ENCODE assay signal across 8 cellular contexts in the genomic region with DNA sequence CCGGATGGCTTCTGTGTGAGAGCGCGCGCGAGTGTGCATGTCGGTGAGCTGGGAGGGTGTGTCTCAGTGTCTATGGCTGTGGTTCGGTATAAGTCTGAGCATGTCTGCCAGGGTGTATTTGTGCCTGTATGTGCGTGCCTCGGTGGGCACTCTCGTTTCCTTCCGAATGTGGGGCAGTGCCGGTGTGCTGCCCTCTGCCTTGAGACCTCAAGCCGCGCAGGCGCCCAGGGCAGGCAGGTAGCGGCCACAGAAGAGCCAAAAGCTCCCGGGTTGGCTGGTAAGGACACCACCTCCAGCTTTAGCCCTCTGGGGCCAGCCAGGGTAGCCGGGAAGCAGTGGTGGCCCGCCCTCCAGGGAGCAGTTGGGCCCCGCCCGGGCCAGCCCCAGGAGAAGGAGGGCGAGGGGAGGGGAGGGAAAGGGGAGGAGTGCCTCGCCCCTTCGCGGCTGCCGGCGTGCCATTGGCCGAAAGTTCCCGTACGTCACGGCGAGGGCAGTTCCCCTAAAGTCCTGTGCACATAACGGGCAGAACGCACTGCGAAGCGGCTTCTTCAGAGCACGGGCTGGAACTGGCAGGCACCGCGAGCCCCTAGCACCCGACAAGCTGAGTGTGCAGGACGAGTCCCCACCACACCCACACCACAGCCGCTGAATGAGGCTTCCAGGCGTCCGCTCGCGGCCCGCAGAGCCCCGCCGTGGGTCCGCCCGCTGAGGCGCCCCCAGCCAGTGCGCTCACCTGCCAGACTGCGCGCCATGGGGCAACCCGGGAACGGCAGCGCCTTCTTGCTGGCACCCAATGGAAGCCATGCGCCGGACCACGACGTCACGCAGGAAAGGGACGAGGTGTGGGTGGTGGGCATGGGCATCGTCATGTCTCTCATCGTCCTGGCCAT. TPM values are rescaled to one million over a fixed set of nuclear protein-coding genes. Genes with fewer than 3 reads are reported as not detected.
DNase-seq lines count a peak whose midpoint lies in the region; ATAC-seq and TF ChIP-seq lines count a peak whose summit lies in the region.

TSS of gene ADRB2 (plus strand) at position 530 of the 890 bp plus-strand sequence. CDS start at position 751, 221 bp downstream.

- H3K79me1 ChIP-seq in mesenchymal stem cell (replicated peaks; ENCODE audit: low read length, poor library complexity, severe bottlenecking): no peaks in the 10 kb centered on the region

- CTCF ChIA-PET in AG04449 (lab: Yijun Ruan, JAX): interaction anchor here (0.7 to 2.6 kb wide), 11 partner anchors 9 to 288 kb away, joined by 3 to 11 read pairs (median 5); no protein-coding TSS in a partner anchor

- H2AFZ ChIP-seq in mesenchymal stem cell (ENCODE audit: low read depth, low read length): peak within 1 kb of the TSS; percentile 88

- no peak within 1 kb of the TSS for H3K23ac ChIP-seq in mesenchymal stem cell (ENCODE audit: low read length in 2 of 2)

- H3K27me3 ChIP-seq in mesenchymal stem cell (ENCODE audit: control insufficient read depth in 1 of 2, insufficient read depth in 1 of 2, low read length in 2 of 2): peaks cover 0 to 11% of the 10 kb centered on the region in 2 experiments

- H4K8ac ChIP-seq in mesenchymal stem cell (ENCODE audit: low read length): peak within 1 kb of the TSS; percentile 89

- no peak within 1 kb of the TSS for H2AK5ac ChIP-seq in mesenchymal stem cell (ENCODE audit: low read length, severe bottlenecking)

- peak within 1 kb of the TSS; percentile 99 for H2BK15ac ChIP-seq in mesenchymal stem cell (ENCODE audit: low read depth, poor library complexity, severe bottlenecking)

- WGBS in mesenchymal stem cell: 3% methylated on average over 55 of the region's 66 CpGs

- ATAC-seq in GM19023 (IDR thresholded peaks at IDR 0.05; ENCODE audit: unreplicated experiment) (peak; percentile 97), HG03175 (IDR thresholded peaks at IDR 0.05; ENCODE audit: unreplicated experiment) (peak; percentile 97)
- peak; percentile 79 for ATAC-seq in effector memory CD8-positive, alpha-beta T cell (replicated peaks)

- H3K36me3 ChIP-seq in mesenchymal stem cell (ENCODE audit: control insufficient read depth in 1 of 2, insufficient read depth in 2 of 2, low read depth in 1 of 2, low read length in 2 of 2): no peaks in the 10 kb centered on the region

- DNase-seq in AG04449 (ENCODE audit: low read depth, low spot score) (peak; percentile 51), NCI-H526 (lab: John Stamatoyannopoulos, UW) (peak; percentile 64 to 89), mesenchymal stem cell (peak; percentile 95)
- DNase-seq in activated CD8-positive, alpha-beta memory T cell treated with anti-CD3 and anti-CD28 coated beads for 48 hours (ENCODE audit: low read depth in 2 of 3, low spot score in 2 of 3): peak; percentile 61 to 75 (median 69)
- peak; percentile 92 to 93 (median 93) for DNase-seq in effector memory CD8-positive, alpha-beta T cell
- DNase-seq in stimulated activated CD8-positive, alpha-beta memory T cell treated with anti-CD3 and anti-CD28 coated beads, Interleukin-12 subunit alpha, Interleukin-12 subunit beta, amount 100 ng/mL, for 24 hours (ENCODE audit: extremely low read depth): peak; percentile 65

- H2BK12ac ChIP-seq in mesenchymal stem cell (ENCODE audit: low read length in 2 of 2): peak within 1 kb of the TSS; percentile 59 to 88

- peaks cover 38 to 49% of the 10 kb centered on the region in 2 donors for H3K4me1 Mint-ChIP-seq in effector memory CD8-positive, alpha-beta T cell (ENCODE audit: low read depth in 2 of 2)

- peak within 1 kb of the TSS; percentile 96 for H4K91ac ChIP-seq in mesenchymal stem cell (ENCODE audit: low read length)

- H3K14ac ChIP-seq in mesenchymal stem cell (ENCODE audit: low read length in 2 of 2): peak within 1 kb of the TSS in 1 of 2 experiments; percentile 91

- H2BK120ac ChIP-seq in mesenchymal stem cell (ENCODE audit: low read depth, low read length): peak within 1 kb of the TSS; percentile 56

- H3K4me2 ChIP-seq in mesenchymal stem cell (ENCODE audit: low read length, poor library complexity, severe bottlenecking): peak within 1 kb of the TSS; percentile 91

- H3K4me1 ChIP-seq in mesenchymal stem cell (ENCODE audit: control insufficient read depth, insufficient read depth, low read depth, low read length): peaks cover 7% of the 10 kb centered on the region

- H3K9ac ChIP-seq in mesenchymal stem cell (ENCODE audit: low read length): peak within 1 kb of the TSS; percentile 85

- no peaks in the 10 kb centered on the region for H3K27me3 Mint-ChIP-seq in effector memory CD8-positive, alpha-beta T cell

- POLR2A ChIA-PET in AG04449 (lab: Yijun Ruan, JAX): no interaction called here

- H3K27ac ChIP-seq in mesenchymal stem cell (ENCODE audit: low read length, poor library complexity, severe bottlenecking): peak within 1 kb of the TSS; percentile 55

- peak within 1 kb of the TSS; percentile 86 to 98 for H3K18ac ChIP-seq in mesenchymal stem cell (ENCODE audit: low read depth in 1 of 2, low read length in 2 of 2)

- H3K27ac Mint-ChIP-seq in effector memory CD8-positive, alpha-beta T cell: peak within 1 kb of the TSS; percentile 91 to 93

- TF ChIP-seq CTCF in AG04449 (IDR thresholded peaks at IDR 0.05; ENCODE audit: insufficient read depth, low read length, missing control alignments): no peak

- H3K4me3 ChIP-seq in AG04449 (ENCODE audit: low read depth, low read length): peak within 1 kb of the TSS; percentile 79
- peak within 1 kb of the TSS; percentile 66 to 87 for H3K4me3 ChIP-seq in mesenchymal stem cell (ENCODE audit: insufficient read depth in 1 of 2, low read depth in 1 of 2, low read length in 2 of 2)

- no peaks in the 10 kb centered on the region for H3K9me3 ChIP-seq in mesenchymal stem cell (ENCODE audit: control insufficient read depth, low read length)

- peak within 1 kb of the TSS; percentile 89 to 100 for H3K4me3 Mint-ChIP-seq in effector memory CD8-positive, alpha-beta T cell

- no peaks in the 10 kb centered on the region for H3K9me3 Mint-ChIP-seq in effector memory CD8-positive, alpha-beta T cell

- H3K4ac ChIP-seq in mesenchymal stem cell (ENCODE audit: low read depth in 1 of 2, low read length in 2 of 2): peak within 1 kb of the TSS; percentile 75 to 76

- peaks cover 36% of the 10 kb centered on the region for H3K36me3 Mint-ChIP-seq in effector memory CD8-positive, alpha-beta T cell (ENCODE audit: insufficient read depth)

- no peak within 1 kb of the TSS for H2BK5ac ChIP-seq in mesenchymal stem cell (ENCODE audit: low read depth, low read length, poor library complexity, severe bottlenecking)

RNA-seq across cellular contexts. Expression of gene ADRB2, which starts in this region (rescaled TPM):
- polyA plus RNA-seq in mesenchymal stem cell (2013, experiment 1 of 2): 0.87 TPM
- 0.89 TPM for polyA plus RNA-seq in mesenchymal stem cell (2013, experiment 2 of 2)

Comparison
In these comparisons a context has a peak if more than half of its experiments do, and no peak if none do; other contexts are left out.
1. Peak in every context shown above with its lines: DNase-seq, ATAC-seq, H3K4me3 ChIP-seq and H3K27ac ChIP-seq.